Comparison of ENCODE assay signal across 1 cellular context in genomic region chrX:109847257-109848187, GRCh38.
TF ChIP-seq lines count a peak whose summit lies in the region.

No MANE protein-coding gene starts in this region.

TF ChIP-seq in HEK293, 187 proteins besides CTCF, POLR2A, EP300 and RAD21 (continued from another document):
- TF ChIP-seq ZNF148 (tag by site-specific recombination; IDR thresholded peaks at IDR 0.05; ENCODE audit: borderline replicate concordance) (no peak), ZNF48 (tag by site-specific recombination; IDR thresholded peaks at IDR 0.05) (no peak)
